In genomic region chr4:183261953-183262775, GRCh38 we compare ENCODE assay signal across 1 cellular context.
A peak's percentile ranks its signal among the peaks of the same experiment; 100 is the strongest.
TF ChIP-seq lines count a peak whose summit lies in the region.

No MANE protein-coding gene starts in this region.

TF ChIP-seq in HepG2, 621 proteins besides CTCF, POLR2A, EP300 and RAD21 (continued from another document):
- TF ChIP-seq FOXP4 (CRISPR knock-in tag; IDR thresholded peaks at IDR 0.05) = no peak
- TF ChIP-seq ZSCAN22 (CRISPR knock-in tag; IDR thresholded peaks at IDR 0.05) = no peak
- no peak for TF ChIP-seq ZNF790 (CRISPR knock-in tag; IDR thresholded peaks at IDR 0.05; ENCODE audit: borderline replicate concordance)
- 0 out of 2 replicates have a peak, but pooled peaks have one; percentile 40 for TF ChIP-seq ZSCAN29 (CRISPR knock-in tag; conservative IDR thresholded peaks at IDR 0.05)
- no peak for TF ChIP-seq E2F5 (CRISPR knock-in tag; conservative IDR thresholded peaks at IDR 0.05)
- no peak for TF ChIP-seq MLLT10 (CRISPR knock-in tag; IDR thresholded peaks at IDR 0.05)
- TF ChIP-seq TRAFD1 (CRISPR knock-in tag; IDR thresholded peaks at IDR 0.05; ENCODE audit: borderline replicate concordance) = no peak
- TF ChIP-seq SNAPC5 (CRISPR knock-in tag; IDR thresholded peaks at IDR 0.05; ENCODE audit: borderline replicate concordance) = no peak
- no peak for TF ChIP-seq ZNF296 (CRISPR knock-in tag; conservative IDR thresholded peaks at IDR 0.05)
- no peak for TF ChIP-seq HOXA7 (CRISPR knock-in tag; IDR thresholded peaks at IDR 0.05)
- no peak for TF ChIP-seq POGK (CRISPR knock-in tag; conservative IDR thresholded peaks at IDR 0.05)
- no peak for TF ChIP-seq DMAP1 (CRISPR knock-in tag; IDR thresholded peaks at IDR 0.05)
- no peak for TF ChIP-seq NCOR1 (IDR thresholded peaks at IDR 0.05; ENCODE audit: borderline replicate concordance, low read length)
- no peak for TF ChIP-seq ZNF143 (CRISPR knock-in tag; IDR thresholded peaks at IDR 0.05)
- TF ChIP-seq ZNF782 (CRISPR knock-in tag; IDR thresholded peaks at IDR 0.05; ENCODE audit: borderline replicate concordance) = no peak
- no peak for TF ChIP-seq ZFP62 (CRISPR knock-in tag; IDR thresholded peaks at IDR 0.05)
- TF ChIP-seq ZNF550 (CRISPR knock-in tag; IDR thresholded peaks at IDR 0.05; ENCODE audit: borderline replicate concordance) = no peak
- TF ChIP-seq ZBTB25 (CRISPR knock-in tag; IDR thresholded peaks at IDR 0.05) = no peak; the same call in 1 of the 2 replicates
- no peak for TF ChIP-seq ZNF773 (CRISPR knock-in tag; IDR thresholded peaks at IDR 0.05; ENCODE audit: borderline replicate concordance)
- peak; percentile 97 for TF ChIP-seq STAG1 (CRISPR knock-in tag; IDR thresholded peaks at IDR 0.05)
- no peak for TF ChIP-seq BRCA1 (CRISPR knock-in tag; IDR thresholded peaks at IDR 0.05)
- no peak for TF ChIP-seq ZNF275 (CRISPR knock-in tag; IDR thresholded peaks at IDR 0.05; ENCODE audit: borderline replicate concordance)
- no peak for TF ChIP-seq MTF2 (CRISPR knock-in tag; IDR thresholded peaks at IDR 0.05; ENCODE audit: borderline replicate concordance)
- TF ChIP-seq ZNF775 (CRISPR knock-in tag; IDR thresholded peaks at IDR 0.05; ENCODE audit: borderline replicate concordance) = no peak
- no peak for TF ChIP-seq DDIT3 (CRISPR knock-in tag; IDR thresholded peaks at IDR 0.05)
- no peak for TF ChIP-seq DZIP1 (CRISPR knock-in tag; IDR thresholded peaks at IDR 0.05)
- TF ChIP-seq MED8 (CRISPR knock-in tag; IDR thresholded peaks at IDR 0.05; ENCODE audit: insufficient replicate concordance) = no peak
- TF ChIP-seq ONECUT2 (CRISPR knock-in tag; IDR thresholded peaks at IDR 0.05) = no peak
- TF ChIP-seq ZNF281 (CRISPR knock-in tag; IDR thresholded peaks at IDR 0.05; ENCODE audit: borderline replicate concordance) = no peak
- TF ChIP-seq ZSCAN25 (CRISPR knock-in tag; IDR thresholded peaks at IDR 0.05) = no peak
- TF ChIP-seq ZFP36 (IDR thresholded peaks at IDR 0.05; ENCODE audit: borderline replicate concordance, low read depth, low read length, partially characterized antibody) = no peak
- no peak for TF ChIP-seq SP1 (IDR thresholded peaks at IDR 0.05)
- no peak for TF ChIP-seq SP1 (CRISPR knock-in tag; IDR thresholded peaks at IDR 0.05)
